In genomic region chr4:153115322-153116100, GRCh38 we compare ENCODE assay signal across 8 cellular contexts.
DNase-seq lines count a peak whose midpoint lies in the region; ATAC-seq and TF ChIP-seq lines count a peak whose summit lies in the region.

No MANE protein-coding gene starts in this region.

- intact Hi-C loops in prostate gland (cut with DNase I), result no loop called here
- intact Hi-C loops in testis (cut with DNase I; ENCODE audit: low total_unique reads), result loop anchor here (10.0 kb wide), 1 partner anchor 261 kb away; no protein-coding TSS in a partner anchor

- TF ChIP-seq POLR2A in prostate gland (IDR thresholded peaks at IDR 0.05) (no peak), testis (IDR thresholded peaks at IDR 0.05) (no peak)

- no peaks in the 10 kb centered on the region for H3K9me3 Mint-ChIP-seq in CD4-positive, CD25-positive, alpha-beta regulatory T cell

- no peaks in the 10 kb centered on the region for H3K36me3 ChIP-seq in CD4-positive, CD25-positive, alpha-beta regulatory T cell (ENCODE audit: control insufficient read depth, insufficient read depth, low read length)
- H3K36me3 ChIP-seq in prostate gland, result no peaks in the 10 kb centered on the region
- no peaks in the 10 kb centered on the region for H3K36me3 ChIP-seq in testis (ENCODE audit: low read depth, missing control alignments)

- H3K4me1 Mint-ChIP-seq in CD4-positive, CD25-positive, alpha-beta regulatory T cell, result peaks cover 0 to 21% (median 9%) of the 10 kb centered on the region in 4 donors

- ATAC-seq in CD4-positive, CD25-positive, alpha-beta regulatory T cell (ENCODE audit: low read depth in 2 of 2), result peak; percentile 73 to 79
- peak; percentile 86 for ATAC-seq in GM21576 (IDR thresholded peaks at IDR 0.05; ENCODE audit: unreplicated experiment)

- H3K27me3 Mint-ChIP-seq in CD4-positive, CD25-positive, alpha-beta regulatory T cell, result no peaks in the 10 kb centered on the region

- peak overlapping the region; percentile 63 for H3K4me3 ChIP-seq in CD4-positive, CD25-positive, alpha-beta regulatory T cell (ENCODE audit: low read depth, low read length)
- H3K4me3 ChIP-seq in prostate gland (peak overlapping the region in 1 of 2 donors; percentile 5), testis (no peak overlapping the region)

- peaks cover 41% of the 10 kb centered on the region for H3K4me1 ChIP-seq in CD4-positive, CD25-positive, alpha-beta regulatory T cell (ENCODE audit: control insufficient read depth, insufficient read depth, low read length, poor library complexity, severe bottlenecking)
- H3K4me1 ChIP-seq in prostate gland (replicated peaks) (peaks cover 5% of the 10 kb centered on the region), testis (no peaks in the 10 kb centered on the region)

- TF ChIP-seq CTCF in prostate gland (IDR thresholded peaks at IDR 0.05), result no peak
- no peak for TF ChIP-seq CTCF in GM13976 (IDR thresholded peaks at IDR 0.05; ENCODE audit: borderline replicate concordance, control extremely low read depth, extremely low read depth, insufficient read depth, missing control alignments)
- TF ChIP-seq CTCF in testis (IDR thresholded peaks at IDR 0.05), result no peak

- no peaks in the 10 kb centered on the region for H3K9me3 ChIP-seq in CD4-positive, CD25-positive, alpha-beta regulatory T cell (ENCODE audit: control insufficient read depth in 2 of 2, low read length in 2 of 2)
- H3K9me3 ChIP-seq in prostate gland (no peaks in the 10 kb centered on the region), testis (no peaks in the 10 kb centered on the region)

- H3K27me3 ChIP-seq in CD4-positive, CD25-positive, alpha-beta regulatory T cell (ENCODE audit: control insufficient read depth, insufficient read depth, low read length), result no peaks in the 10 kb centered on the region
- H3K27me3 ChIP-seq in prostate gland (replicated peaks; ENCODE audit: insufficient read depth) (no peaks in the 10 kb centered on the region), testis (no peaks in the 10 kb centered on the region)

- peak overlapping the region in 1 of 3 donors; percentile 98 for H3K27ac Mint-ChIP-seq in CD4-positive, CD25-positive, alpha-beta regulatory T cell

- peak overlapping the region in 2 of 4 donors; percentile 87 to 88 for H3K4me3 Mint-ChIP-seq in CD4-positive, CD25-positive, alpha-beta regulatory T cell

- 42% methylated on average over 10 of the region's 10 CpGs for WGBS in prostate gland
- whole genome bisulfite sequencing in testis, 2 donors, result 72 to 84% methylated on average over 10 of the region's 10 CpGs

- H3K36me3 Mint-ChIP-seq in CD4-positive, CD25-positive, alpha-beta regulatory T cell, result no peaks in the 10 kb centered on the region

- peak; percentile 49 to 96 (median 83) for DNase-seq in CD4-positive, CD25-positive, alpha-beta regulatory T cell
- DNase-seq in LHCN-M2 (ENCODE audit: low read depth) (peak; percentile 89), epithelial cell of prostate (ENCODE audit: low read depth, low spot score) (peak; percentile 41), prostate gland (ENCODE audit: low spot score) (peak; percentile 43), GM13976 (ENCODE audit: low spot score) (no peak), testis (no peak)
- DNase-seq in activated CD4-positive, alpha-beta T cell treated with anti-CD3 and anti-CD28 coated beads, Interleukin-2, amount 50 U/mL, for 48 hours, result peak; percentile 67 to 80

- in situ Hi-C loops in GM13976 (cut with MboI; ENCODE audit: low sequenced_read_pairs, unreplicated experiment), result no loop called here

- peak overlapping the region; percentile 83 for H3K27ac ChIP-seq in CD4-positive, CD25-positive, alpha-beta regulatory T cell (ENCODE audit: insufficient read depth, low read length, poor library complexity, severe bottlenecking)
- H3K27ac ChIP-seq in epithelial cell of prostate, result peak overlapping the region; percentile 59
- peak overlapping the region; percentile 60 to 75 for H3K27ac ChIP-seq in prostate gland
- H3K27ac ChIP-seq in testis, result no peak overlapping the region

Comparison
In these comparisons a context has a peak if more than half of its experiments do, and no peak if none do; other contexts are left out.
1. DNase-seq: peak in CD4-positive, CD25-positive, alpha-beta regulatory T cell (3 of 3), LHCN-M2 (single experiment), activated CD4-positive, alpha-beta T cell treated with anti-CD3 and anti-CD28 coated beads, Interleukin-2, amount 50 U/mL, for 48 hours (2 of 2), epithelial cell of prostate (single experiment) and prostate gland (single experiment); none in GM13976 (single experiment) and testis (single experiment).
2. H3K27ac ChIP-seq: peak in CD4-positive, CD25-positive, alpha-beta regulatory T cell (single experiment), epithelial cell of prostate (single experiment) and prostate gland (2 of 2); none in testis (0 of 2).